ENCODE assay signal across 2 cellular contexts in the genomic region with DNA sequence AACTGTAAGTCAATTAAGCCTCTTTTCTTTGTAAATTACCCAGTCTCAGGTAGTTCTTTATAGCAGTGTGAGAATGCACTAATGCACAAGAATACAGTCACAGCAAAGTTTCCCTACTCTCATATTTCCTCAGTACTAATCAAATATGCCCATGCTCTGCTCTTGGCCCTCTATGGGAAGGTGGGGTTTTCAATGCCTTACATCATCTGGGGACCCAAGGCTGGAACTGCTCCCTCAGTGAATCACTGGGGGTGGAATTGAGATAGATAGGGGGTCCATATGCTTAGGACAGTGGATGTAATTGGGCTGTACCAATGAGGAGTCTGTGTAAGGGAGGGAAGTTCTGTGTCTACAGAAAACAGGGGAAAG.
TF ChIP-seq lines count a peak whose summit lies in the region.

No MANE protein-coding gene starts in this region.

TF ChIP-seq in IMR-90, 13 proteins besides CTCF, POLR2A, EP300 and RAD21:
- TF ChIP-seq CEBPB (IDR thresholded peaks at IDR 0.05; ENCODE audit: low read depth, low read length) (no peak), NFE2L2 (IDR thresholded peaks at IDR 0.05; ENCODE audit: low read depth, low read length) (no peak), CHD1 (IDR thresholded peaks at IDR 0.05; ENCODE audit: low read depth, low read length) (no peak), FOS (IDR thresholded peaks at IDR 0.05; ENCODE audit: low read depth, low read length) (no peak), MAFK (IDR thresholded peaks at IDR 0.05; ENCODE audit: low read depth, low read length) (no peak), MAZ (IDR thresholded peaks at IDR 0.05; ENCODE audit: borderline replicate concordance, low read depth, low read length) (no peak), RCOR1 (IDR thresholded peaks at IDR 0.05; ENCODE audit: insufficient replicate concordance, low read length) (no peak), RFX5 (IDR thresholded peaks at IDR 0.05; ENCODE audit: low read depth, low read length) (no peak), SMC3 (IDR thresholded peaks at IDR 0.05; ENCODE audit: low read depth, low read length) (no peak), MXI1 (IDR thresholded peaks at IDR 0.05; ENCODE audit: borderline replicate concordance, low read depth, low read length) (no peak), BHLHE40 (IDR thresholded peaks at IDR 0.05; ENCODE audit: low read depth, low read length) (no peak)
- TF ChIP-seq, protein P1, sequence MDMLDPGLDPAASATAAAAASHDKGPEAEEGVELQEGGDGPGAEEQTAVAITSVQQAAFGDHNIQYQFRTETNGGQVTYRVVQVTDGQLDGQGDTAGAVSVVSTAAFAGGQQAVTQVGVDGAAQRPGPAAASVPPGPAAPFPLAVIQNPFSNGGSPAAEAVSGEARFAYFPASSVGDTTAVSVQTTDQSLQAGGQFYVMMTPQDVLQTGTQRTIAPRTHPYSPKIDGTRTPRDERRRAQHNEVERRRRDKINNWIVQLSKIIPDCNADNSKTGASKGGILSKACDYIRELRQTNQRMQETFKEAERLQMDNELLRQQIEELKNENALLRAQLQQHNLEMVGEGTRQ (IDR thresholded peaks at IDR 0.05; ENCODE audit: low read depth, low read length) = no peak
- TF ChIP-seq, protein P2, sequence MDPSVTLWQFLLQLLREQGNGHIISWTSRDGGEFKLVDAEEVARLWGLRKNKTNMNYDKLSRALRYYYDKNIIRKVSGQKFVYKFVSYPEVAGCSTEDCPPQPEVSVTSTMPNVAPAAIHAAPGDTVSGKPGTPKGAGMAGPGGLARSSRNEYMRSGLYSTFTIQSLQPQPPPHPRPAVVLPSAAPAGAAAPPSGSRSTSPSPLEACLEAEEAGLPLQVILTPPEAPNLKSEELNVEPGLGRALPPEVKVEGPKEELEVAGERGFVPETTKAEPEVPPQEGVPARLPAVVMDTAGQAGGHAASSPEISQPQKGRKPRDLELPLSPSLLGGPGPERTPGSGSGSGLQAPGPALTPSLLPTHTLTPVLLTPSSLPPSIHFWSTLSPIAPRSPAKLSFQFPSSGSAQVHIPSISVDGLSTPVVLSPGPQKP (IDR thresholded peaks at IDR 0.05; ENCODE audit: borderline replicate concordance, low read depth, low read length) = no peak

TF ChIP-seq in HepG2, 621 proteins besides CTCF, POLR2A, EP300 and RAD21:
- TF ChIP-seq, protein P3, sequence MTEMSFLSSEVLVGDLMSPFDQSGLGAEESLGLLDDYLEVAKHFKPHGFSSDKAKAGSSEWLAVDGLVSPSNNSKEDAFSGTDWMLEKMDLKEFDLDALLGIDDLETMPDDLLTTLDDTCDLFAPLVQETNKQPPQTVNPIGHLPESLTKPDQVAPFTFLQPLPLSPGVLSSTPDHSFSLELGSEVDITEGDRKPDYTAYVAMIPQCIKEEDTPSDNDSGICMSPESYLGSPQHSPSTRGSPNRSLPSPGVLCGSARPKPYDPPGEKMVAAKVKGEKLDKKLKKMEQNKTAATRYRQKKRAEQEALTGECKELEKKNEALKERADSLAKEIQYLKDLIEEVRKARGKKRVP (CRISPR knock-in tag; IDR thresholded peaks at IDR 0.05) = peak in 1 of 2 experiments; percentile 61; a peak in 2 of 4 replicates
- no peak for TF ChIP-seq ZBTB7B (CRISPR knock-in tag; IDR thresholded peaks at IDR 0.05)
- TF ChIP-seq, protein P4, sequence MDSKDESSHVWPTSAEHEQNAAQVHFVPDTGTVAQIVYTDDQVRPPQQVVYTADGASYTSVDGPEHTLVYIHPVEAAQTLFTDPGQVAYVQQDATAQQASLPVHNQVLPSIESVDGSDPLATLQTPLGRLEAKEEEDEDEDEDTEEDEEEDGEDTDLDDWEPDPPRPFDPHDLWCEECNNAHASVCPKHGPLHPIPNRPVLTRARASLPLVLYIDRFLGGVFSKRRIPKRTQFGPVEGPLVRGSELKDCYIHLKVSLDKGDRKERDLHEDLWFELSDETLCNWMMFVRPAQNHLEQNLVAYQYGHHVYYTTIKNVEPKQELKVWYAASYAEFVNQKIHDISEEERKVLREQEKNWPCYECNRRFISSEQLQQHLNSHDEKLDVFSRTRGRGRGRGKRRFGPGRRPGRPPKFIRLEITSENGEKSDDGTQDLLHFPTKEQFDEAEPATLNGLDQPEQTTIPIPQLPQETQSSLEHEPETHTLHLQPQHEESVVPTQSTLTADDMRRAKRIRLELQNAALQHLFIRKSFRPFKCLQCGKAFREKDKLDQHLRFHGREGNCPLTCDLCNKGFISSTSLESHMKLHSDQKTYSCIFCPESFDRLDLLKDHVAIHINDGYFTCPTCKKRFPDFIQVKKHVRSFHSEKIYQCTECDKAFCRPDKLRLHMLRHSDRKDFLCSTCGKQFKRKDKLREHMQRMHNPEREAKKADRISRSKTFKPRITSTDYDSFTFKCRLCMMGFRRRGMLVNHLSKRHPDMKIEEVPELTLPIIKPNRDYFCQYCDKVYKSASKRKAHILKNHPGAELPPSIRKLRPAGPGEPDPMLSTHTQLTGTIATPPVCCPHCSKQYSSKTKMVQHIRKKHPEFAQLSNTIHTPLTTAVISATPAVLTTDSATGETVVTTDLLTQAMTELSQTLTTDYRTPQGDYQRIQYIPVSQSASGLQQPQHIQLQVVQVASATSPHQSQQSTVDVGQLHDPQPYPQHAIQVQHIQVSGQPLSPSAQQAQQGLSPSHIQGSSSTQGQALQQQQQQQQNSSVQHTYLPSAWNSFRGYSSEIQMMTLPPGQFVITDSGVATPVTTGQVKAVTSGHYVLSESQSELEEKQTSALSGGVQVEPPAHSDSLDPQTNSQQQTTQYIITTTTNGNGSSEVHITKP (CRISPR knock-in tag; IDR thresholded peaks at IDR 0.05; ENCODE audit: low read depth) = 0 out of 2 replicates have a peak, but pooled peaks have one; percentile 54
- no peak for TF ChIP-seq RARG (CRISPR knock-in tag; IDR thresholded peaks at IDR 0.05; ENCODE audit: low read depth)
- no peak for TF ChIP-seq SOX6 (IDR thresholded peaks at IDR 0.05)
- peak; percentile 6; the same call in 1 of the 2 replicates for TF ChIP-seq SOX6 (CRISPR knock-in tag; IDR thresholded peaks at IDR 0.05)
TF ChIP-seq in HepG2: peak in this region for 3.
